Comparison of ENCODE assay signal across 9 cellular contexts in the genomic region with DNA sequence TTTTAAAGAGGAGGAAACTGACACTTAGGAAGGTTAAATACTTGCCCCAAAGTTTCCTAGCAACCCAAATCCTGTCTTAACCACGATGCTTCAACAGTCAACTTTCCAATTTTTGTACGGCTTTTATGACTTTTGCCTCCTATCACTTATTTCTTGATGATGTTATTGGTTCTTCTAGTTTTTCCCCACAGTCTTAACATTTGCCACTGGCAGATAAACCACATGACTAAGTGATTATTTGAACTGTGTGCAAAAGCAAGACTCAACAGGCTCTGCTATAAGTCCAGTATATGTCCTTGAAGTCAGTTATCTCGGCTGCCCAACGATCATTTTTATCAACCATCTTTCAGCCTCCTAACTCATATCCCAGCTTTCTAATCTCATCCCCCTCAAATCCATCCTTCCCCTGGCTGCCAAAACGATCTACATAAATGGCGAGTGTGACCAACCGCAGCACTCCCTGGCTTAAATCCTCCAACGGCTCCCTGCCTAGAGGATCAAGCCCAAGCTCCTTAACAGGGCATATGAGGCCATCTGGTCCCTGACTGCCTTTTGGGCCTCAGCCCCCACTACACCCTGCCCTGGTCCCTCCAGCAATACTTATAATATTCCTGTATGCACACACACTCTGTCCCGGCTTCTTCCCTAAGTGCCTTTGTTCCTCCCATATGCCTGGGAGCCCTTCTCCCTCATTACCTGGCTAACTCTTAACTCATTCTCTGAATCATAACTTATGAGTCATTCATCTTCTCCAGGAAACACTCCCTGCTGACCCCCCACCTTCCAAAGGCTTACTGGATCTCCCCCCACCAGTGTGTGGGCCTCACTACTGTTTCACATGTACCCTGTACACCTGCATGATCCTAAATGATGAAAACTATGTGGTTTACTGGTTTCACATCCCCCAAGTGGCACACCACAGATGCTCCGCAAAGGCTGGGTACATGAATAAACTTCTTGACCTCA.
A peak's percentile ranks its signal among the peaks of the same experiment; 100 is the strongest.
DNase-seq lines count a peak whose midpoint lies in the region; ATAC-seq and TF ChIP-seq lines count a peak whose summit lies in the region.
"Had no signal": no experiment of that assay in that cellular context is flagged by ENCODE, and none has a peak within 500 bp of the region (broad histone marks: within the 10 kb centered on the region; RNA-seq: fewer than 3 reads in every experiment).

No MANE protein-coding gene starts in this region.

- H3K9ac ChIP-seq in DND-41 (ENCODE audit: low read depth, low read length), result peak overlapping the region; percentile 39; the same call in 1 of the 2 replicates

- H3K27me3 ChIP-seq in DND-41 (ENCODE audit: insufficient read depth, low read length, poor library complexity) (no peaks in the 10 kb centered on the region), HL-60 (ENCODE audit: insufficient read depth, poor library complexity, severe bottlenecking) (no peaks in the 10 kb centered on the region)
- H3K27me3 ChIP-seq: SJSA1 had no signal

- H3K9me3 ChIP-seq in DND-41 (ENCODE audit: insufficient read depth, low read length, severe bottlenecking), result no peaks in the 10 kb centered on the region
- H3K9me3 ChIP-seq: SJSA1 had no signal

- H3K27ac ChIP-seq in DND-41 (ENCODE audit: low read length), result peak overlapping the region; percentile 74
- H3K27ac ChIP-seq in HL-60 (replicated peaks), result peak overlapping the region; percentile 72; the same call in 1 of the 2 replicates

- ATAC-seq in DND-41 (ENCODE audit: insufficient read depth, low read depth) (peak; percentile 79), GM21390 (IDR thresholded peaks at IDR 0.05; ENCODE audit: unreplicated experiment) (peak; percentile 73)

- H3K4me2 ChIP-seq in DND-41 (ENCODE audit: insufficient read depth, low read length), result peak overlapping the region; percentile 64

- H3K4me3 ChIP-seq in DND-41 (ENCODE audit: low read depth in 1 of 2, low read length in 2 of 2), result no peak overlapping the region
- no peak overlapping the region for H3K4me3 ChIP-seq in HL-60 (replicated peaks; ENCODE audit: insufficient read depth, low read length)
- no peak overlapping the region for H3K4me3 ChIP-seq in fibroblast of pulmonary artery (replicated peaks; ENCODE audit: low read depth, low read length)
- H3K4me3 ChIP-seq: SJSA1 had no signal

- no peaks in the 10 kb centered on the region for H3K36me3 ChIP-seq in DND-41 (ENCODE audit: insufficient read depth, low read length)
- H3K36me3 ChIP-seq: SJSA1 had no signal

- no peak overlapping the region for H2AFZ ChIP-seq in DND-41 (ENCODE audit: low read depth, low read length)

- peaks cover 77% of the 10 kb centered on the region for H3K4me1 ChIP-seq in DND-41 (ENCODE audit: insufficient read depth, low read length)

- peaks cover 84% of the 10 kb centered on the region for H3K79me2 ChIP-seq in DND-41 (ENCODE audit: insufficient read depth, low read length)

- TF ChIP-seq CTCF in DND-41 (IDR thresholded peaks at IDR 0.05; ENCODE audit: borderline replicate concordance, extremely low read depth, low read length, poor library complexity, severe bottlenecking), result no peak
- TF ChIP-seq CTCF in HL-60 (IDR thresholded peaks at IDR 0.05; ENCODE audit: insufficient read depth, low read length), result no peak
- TF ChIP-seq CTCF in fibroblast of pulmonary artery (IDR thresholded peaks at IDR 0.05; ENCODE audit: low read length, missing control alignments), result no peak

- H4K20me1 ChIP-seq in DND-41 (ENCODE audit: insufficient read depth, low read length), result peaks cover 43% of the 10 kb centered on the region

- DNase-seq in DND-41, result peak; percentile 78
- DNase-seq in HL-60 (ENCODE audit: low read depth in 1 of 2, low spot score in 1 of 2), result peak in 1 of 2 experiments; percentile 52
- peak; percentile 67 for DNase-seq in activated CD4-positive, alpha-beta T cell treated with anti-CD3 and anti-CD28 coated beads for 48 hours
- peak; percentile 47 for DNase-seq in fibroblast of pulmonary artery (ENCODE audit: low read depth)
- DNase-seq in stimulated activated CD4-positive, alpha-beta T cell treated with anti-CD3 and anti-CD28 coated beads, Interleukin-2, amount 100 ng/mL, for 4 hours (ENCODE audit: low read depth), result peak; percentile 29
- DNase-seq in NK-92 (lab: John Stamatoyannopoulos, UW; ENCODE audit: unreplicated experiment), result no peak
- DNase-seq in activated gamma-delta T cell treated with Interleukin-2 at 50 U/mL for 16 hours, result no peak

Comparison
In these comparisons a context has a peak if more than half of its experiments do, and no peak if none do; other contexts are left out.
1. DNase-seq: peak in DND-41 (single experiment), activated CD4-positive, alpha-beta T cell treated with anti-CD3 and anti-CD28 coated beads for 48 hours (single experiment), fibroblast of pulmonary artery (single experiment) and stimulated activated CD4-positive, alpha-beta T cell treated with anti-CD3 and anti-CD28 coated beads, Interleukin-2, amount 100 ng/mL, for 4 hours (single experiment); none in NK-92 (single experiment) and activated gamma-delta T cell treated with Interleukin-2 at 50 U/mL for 16 hours (single experiment).